In genomic region chr15:74235962-74236361, GRCh38 we compare ENCODE assay signal across 13 cellular contexts. TPM values are rescaled to one million over a fixed set of nuclear protein-coding genes. Genes with fewer than 3 reads are reported as not detected.
A peak's percentile ranks its signal among the peaks of the same experiment; 100 is the strongest.
DNase-seq lines count a peak whose midpoint lies in the region; ATAC-seq, FAIRE-seq and TF ChIP-seq lines count a peak whose summit lies in the region.
"Had no signal": no experiment of that assay in that cellular context is flagged by ENCODE, and none has a peak within 500 bp of the region (broad histone marks: within the 10 kb centered on the region; RNA-seq: fewer than 3 reads in every experiment).

CCDC33 (plus strand) TSS chr15:74236326; CDS start chr15:74236720, 394 bp downstream.

- no peak within 1 kb of the TSS for H2AFZ ChIP-seq in HepG2 (ENCODE audit: low read length)

- POLR2A ChIA-PET in HepG2 (lab: Yijun Ruan, JAX) = no interaction called here

- no peak for TF ChIP-seq CTCF in Peyer's patch (IDR thresholded peaks at IDR 0.05)
- no peak for TF ChIP-seq CTCF in HepG2 (CRISPR knock-in tag; IDR thresholded peaks at IDR 0.05)
- no peak for TF ChIP-seq CTCF in tibial artery (IDR thresholded peaks at IDR 0.05)

- no peak for TF ChIP-seq RAD21 in HepG2 (CRISPR knock-in tag; IDR thresholded peaks at IDR 0.05)

- CTCF ChIA-PET in HepG2 (lab: Yijun Ruan, JAX; ENCODE audit: low intra/inter-chr PET ratio, low total read pairs) = no interaction called here

- H3K4me3 ChIP-seq in Peyer's patch (no peak within 1 kb of the TSS), HepG2 (replicated peaks in 1 of 3; ENCODE audit: insufficient read depth in 1 of 3, low read depth in 2 of 3, low read length in 3 of 3) (no peak within 1 kb of the TSS), tibial artery (no peak within 1 kb of the TSS)

- no TSS peak for BruUV-seq in HepG2 (replicated peaks; lab: Mats Ljungman, UMichigan)

- ATAC-seq in GM18867 (IDR thresholded peaks at IDR 0.05; ENCODE audit: unreplicated experiment) = peak; percentile 83
- ATAC-seq in HepG2 = no peak
- ATAC-seq in GM19023 (IDR thresholded peaks at IDR 0.05; ENCODE audit: unreplicated experiment) = no peak
- no peak for ATAC-seq in GM18511 (IDR thresholded peaks at IDR 0.05; ENCODE audit: unreplicated experiment)
- ATAC-seq: natural killer cell had no signal

- H3K9me3 ChIP-seq in Peyer's patch (no peaks in the 10 kb centered on the region), HepG2 (ENCODE audit: low read length) (no peaks in the 10 kb centered on the region), tibial artery (no peaks in the 10 kb centered on the region)

- no peak within 1 kb of the TSS for H3K9ac ChIP-seq in HepG2 (ENCODE audit: insufficient read depth, low read depth, low read length)
- H3K9ac ChIP-seq: KMS-11 had no signal

- H3K27me3 ChIP-seq in Peyer's patch (no peaks in the 10 kb centered on the region), HepG2 (ENCODE audit: control insufficient read depth in 1 of 2, insufficient read depth in 2 of 2, low read length in 2 of 2) (peaks cover 2 to 18% of the 10 kb centered on the region in 2 experiments; a peak in 4 of 5 replicates), tibial artery (no peaks in the 10 kb centered on the region)

- no peak within 1 kb of the TSS for H3K4me2 ChIP-seq in HepG2 (ENCODE audit: low read depth, low read length)
- H3K4me2 ChIP-seq: KMS-11 had no signal

- intact Hi-C loops in HepG2 (cut with micrococcal nuclease; ENCODE audit: unreplicated experiment) (no loop called here), tibial artery (cut with DNase I; ENCODE audit: low total_unique reads) (no loop called here)

- TF ChIP-seq EP300 in HepG2 (IDR thresholded peaks at IDR 0.05; ENCODE audit: low read depth in 2 of 2, low read length in 2 of 2) (no peak), HepG2 (CRISPR knock-in tag; IDR thresholded peaks at IDR 0.05; ENCODE audit: borderline replicate concordance) (no peak)

- in situ Hi-C loops in HepG2 (cut with HindIII; ENCODE audit: extremely low pct_ligation_motif_present, low pct_unique_long_range_greater_than_20kb) = no loop called here

- H3K27ac ChIP-seq in Peyer's patch (peak within 1 kb of the TSS in 1 of 4 donors; percentile 61), HepG2 (ENCODE audit: extremely low read length, insufficient read depth, low read length) (no peak within 1 kb of the TSS), tibial artery (no peak within 1 kb of the TSS)
- H3K27ac ChIP-seq: KMS-11 had no signal

- DNase-seq in NCI-H1417 treated with DMSO at 0.1 percent for 48 hours (lab: John Stamatoyannopoulos, UW) (peak; percentile 76), Peyer's patch (peak; percentile 20 to 77 (median 61)), renal cortical epithelial cell (ENCODE audit: low read depth) (peak; percentile 43), HepG2 (ENCODE audit: low spot score) (no peak), tibial artery (no peak)
- DNase-seq: activated CD8-positive, alpha-beta memory T cell treated with anti-CD3 and anti-CD28 coated beads, Interleukin-2, amount 50 U/mL, for 4 hours; natural killer cell; substantia nigra had no signal

- no peak for FAIRE-seq in HepG2 (lab: Jason Lieb, UNC)
- FAIRE-seq: endothelial cell of umbilical vein had no signal

- H3K4me1 ChIP-seq in Peyer's patch = peaks cover 0 to 12% (median 0%) of the 10 kb centered on the region in 4 donors
- H3K4me1 ChIP-seq in HepG2 (ENCODE audit: insufficient read depth, low read length) = peaks cover 7% of the 10 kb centered on the region; the same call in 1 of the 2 replicates
- peaks cover 0 to 22% (median 18%) of the 10 kb centered on the region in 4 donors for H3K4me1 ChIP-seq in tibial artery

- H3K36me3 ChIP-seq in Peyer's patch (no peaks in the 10 kb centered on the region), HepG2 (replicated peaks in 1 of 2; ENCODE audit: control insufficient read depth in 1 of 2, insufficient read depth in 2 of 2, low read length in 2 of 2) (no peaks in the 10 kb centered on the region), tibial artery (no peaks in the 10 kb centered on the region)

- no peak for TF ChIP-seq POLR2A in Peyer's patch (IDR thresholded peaks at IDR 0.05)
- no peak for TF ChIP-seq POLR2A in HepG2 (IDR thresholded peaks at IDR 0.05; ENCODE audit: insufficient read depth in 1 of 2, low read depth in 2 of 2, low read length in 2 of 2)

- no peaks in the 10 kb centered on the region for H4K20me1 ChIP-seq in HepG2 (ENCODE audit: insufficient read depth, low read length)

- H3K79me2 ChIP-seq in HepG2 (ENCODE audit: insufficient read depth, low read length) = no peaks in the 10 kb centered on the region

- 46% methylated on average over 5 of the region's 6 CpGs for WGBS in HepG2 (ENCODE audit: low lambda C conversion rate)

TF ChIP-seq in HepG2, 621 proteins besides CTCF, POLR2A, EP300 and RAD21:
- TF ChIP-seq ZNF75D (CRISPR knock-in tag; IDR thresholded peaks at IDR 0.05; ENCODE audit: borderline replicate concordance) (no peak), FOXK1 (CRISPR knock-in tag; IDR thresholded peaks at IDR 0.05; ENCODE audit: borderline replicate concordance, low read depth) (no peak), MXI1 (IDR thresholded peaks at IDR 0.05; ENCODE audit: borderline replicate concordance, low read depth, low read length) (no peak), HMGXB3 (CRISPR knock-in tag; IDR thresholded peaks at IDR 0.05; ENCODE audit: borderline replicate concordance) (no peak), MBD4 (IDR thresholded peaks at IDR 0.05; ENCODE audit: borderline replicate concordance, low read length) (no peak), HMG20B (CRISPR knock-in tag; conservative IDR thresholded peaks at IDR 0.05) (no peak), SMAD1 (CRISPR knock-in tag; IDR thresholded peaks at IDR 0.05; ENCODE audit: borderline replicate concordance, low read depth) (no peak), DNMT1 (CRISPR knock-in tag; IDR thresholded peaks at IDR 0.05) (no peak), ZBTB20 (CRISPR knock-in tag; IDR thresholded peaks at IDR 0.05; ENCODE audit: borderline replicate concordance, low read depth) (no peak)

RNA-seq across cellular contexts. Expression of gene CCDC33, which starts in this region (rescaled TPM):
- total RNA-seq in Peyer's patch = under 1 TPM in 1 of 4 donors, not detected in 3; 0.40 TPM
- not detected in 2 replicates for total RNA-seq in renal cortical epithelial cell
- not detected in 2 replicates for total RNA-seq in HepG2 (2016; rRNA removed; fragmentation: Illumina TruSeq; extraction: Trizol)
- total RNA-seq in HepG2 (2016; cell fraction: cytosol; rRNA removed; fragmentation: Illumina TruSeq; extraction: Trizol; ENCODE audit: low read depth) = not detected in 2 replicates
- total RNA-seq in HepG2 (2016; cell fraction: insoluble cytoplasmic fraction; rRNA removed; fragmentation: Illumina TruSeq; extraction: Trizol) = not detected in 2 replicates
- total RNA-seq in HepG2 (2016; cell fraction: membrane; rRNA removed; fragmentation: Illumina TruSeq; extraction: Trizol) = 0.14 and 0.53 TPM in 2 replicates
- total RNA-seq in HepG2 (2016; cell fraction: nucleus; rRNA removed; fragmentation: Illumina TruSeq; extraction: Trizol) = not detected in 2 replicates
- 0.08 and 0.30 TPM in 2 replicates for polyA plus RNA-seq in HepG2 (2011; rRNA removed)
- polyA plus RNA-seq in HepG2 (2011; cell fraction: cytosol; rRNA removed) = 0.05 and 0.09 TPM in 2 replicates
- 0.35 TPM in 1 of 2 replicates, not detected in the other for polyA plus RNA-seq in HepG2 (2011; cell fraction: nucleus; rRNA removed)
- polyA plus RNA-seq in HepG2 (2012) = 0.20 TPM in 1 of 2 replicates, not detected in the other
- polyA plus RNA-seq in HepG2 (2016; cell fraction: cytosol; fragmentation: Illumina TruSeq; extraction: Trizol; ENCODE audit: low read depth) = 0.25 and 0.37 TPM in 2 replicates
- polyA plus RNA-seq in HepG2 (2016; cell fraction: insoluble cytoplasmic fraction; fragmentation: Illumina TruSeq; extraction: Trizol; ENCODE audit: low read depth) = not detected in 2 replicates
- polyA plus RNA-seq in HepG2 (2016; cell fraction: membrane; fragmentation: Illumina TruSeq; extraction: Trizol; ENCODE audit: low read depth) = 0.37 and 0.68 TPM in 2 replicates
- polyA plus RNA-seq in HepG2 (2016; cell fraction: nucleus; fragmentation: Illumina TruSeq; extraction: Trizol; ENCODE audit: insufficient read depth, low read depth) = not detected in 2 replicates
- polyA minus RNA-seq in HepG2 (2011; rRNA and poly(A)+ RNA removed; ENCODE audit: low replicate concordance) = 0.14 TPM in 1 of 2 replicates, not detected in the other
- polyA minus RNA-seq in HepG2 (2011; cell fraction: cytosol; rRNA and poly(A)+ RNA removed) = not detected in 2 replicates
- not detected in 2 replicates for polyA minus RNA-seq in HepG2 (2011; cell fraction: nucleus; rRNA and poly(A)+ RNA removed)
- total RNA-seq: endothelial cell of umbilical vein, natural killer cell had no signal
- polyA plus RNA-seq: endothelial cell of umbilical vein had no signal

Comparison
In these comparisons a context has a peak if more than half of its experiments do, and no peak if none do; other contexts are left out.
1. Peak in DNase-seq in Peyer's patch; RNA of the gene not detected or under 1 TPM.
2. Peak in DNase-seq in renal cortical epithelial cell; RNA of the gene not detected or under 1 TPM.